In genomic region chr21:32653326-32653901, GRCh38 we compare ENCODE assay signal across 9 cellular contexts. TPM values are rescaled to one million over a fixed set of nuclear protein-coding genes. Genes with fewer than 3 reads are reported as not detected.
DNase-seq lines count a peak whose midpoint lies in the region; ATAC-seq and TF ChIP-seq lines count a peak whose summit lies in the region.
"Had no signal": no experiment of that assay in that cellular context is flagged by ENCODE, and none has a peak within 500 bp of the region (broad histone marks: within the 10 kb centered on the region; RNA-seq: fewer than 3 reads in every experiment).

No MANE protein-coding gene starts in this region.

- H3K27ac Mint-ChIP-seq in naive thymus-derived CD4-positive, alpha-beta T cell, result no peak overlapping the region

- intact Hi-C loops in HCT116 (cut with micrococcal nuclease) (loop anchor here (1.0 to 5.0 kb wide), 5 partner anchors 173 to 543 kb away; no protein-coding TSS in a partner anchor), OCI-LY7 (cut with micrococcal nuclease; ENCODE audit: unreplicated experiment) (loop anchor here (1.0 to 10.0 kb wide), 2 partner anchors 173 to 541 kb away; no protein-coding TSS in a partner anchor)
- intact Hi-C loops in naive thymus-derived CD4-positive, alpha-beta T cell (cut with micrococcal nuclease), result loop anchor here (1.0 to 5.0 kb wide), 5 partner anchors 119 to 544 kb away; partner anchors contain the start of gene PAXBP1 (in 1 of the 2)

- H4K20me1 ChIP-seq in HCT116 (ENCODE audit: insufficient read depth), result no peaks in the 10 kb centered on the region
- H4K20me1 ChIP-seq in OCI-LY7 (ENCODE audit: insufficient read depth, low read length), result no peaks in the 10 kb centered on the region
- H4K20me1 ChIP-seq: BLaER1 had no signal

- no peaks in the 10 kb centered on the region for H3K79me2 ChIP-seq in HCT116 (ENCODE audit: insufficient read depth, low read length)
- H3K79me2 ChIP-seq in OCI-LY7 (ENCODE audit: insufficient read depth, low read depth, low read length), result no peaks in the 10 kb centered on the region

- POLR2A ChIA-PET in HCT116 (lab: Charles Lee), result interaction anchor here (0.6 kb wide), 1 partner anchor 179 kb away, joined by 3 read pairs; no protein-coding TSS in a partner anchor
- POLR2A ChIA-PET in OCI-LY7 (lab: Charles Lee), result no interaction called here
- POLR2A ChIA-PET in naive thymus-derived CD4-positive, alpha-beta T cell (lab: Charles Lee), result interaction anchor here (0.6 to 0.7 kb wide), 2 partner anchors 9 to 41 kb away, joined by 3 read pairs; partner anchors contain the start of gene CFAP298

- H3K27me3 Mint-ChIP-seq in naive thymus-derived CD4-positive, alpha-beta T cell, result no peaks in the 10 kb centered on the region

- no peak overlapping the region for H3K4me2 ChIP-seq in HCT116 (ENCODE audit: low read length)
- no peak overlapping the region for H3K4me2 ChIP-seq in OCI-LY7 (ENCODE audit: low read length)
- H3K4me2 ChIP-seq: BLaER1 had no signal

- no peak overlapping the region for H3K4me3 ChIP-seq in HCT116 (replicated peaks in 1 of 2; ENCODE audit: low read depth in 1 of 2, low read length in 2 of 2)
- no peak overlapping the region for H3K4me3 ChIP-seq in OCI-LY7 (ENCODE audit: low read depth, low read length, poor library complexity, severe bottlenecking)
- H3K4me3 ChIP-seq in cardiac fibroblast (replicated peaks in 1 of 2; ENCODE audit: low read depth in 2 of 2, low read length in 2 of 2), result no peak overlapping the region
- H3K4me3 ChIP-seq in naive thymus-derived CD4-positive, alpha-beta T cell (ENCODE audit: low read length), result no peak overlapping the region
- H3K4me3 ChIP-seq: BLaER1 had no signal

- CTCF ChIA-PET in HCT116 (lab: Charles Lee) (interaction anchor here (0.6 to 1.5 kb wide), 3 partner anchors 53 to 177 kb away, joined by 3 to 15 read pairs (median 3); no protein-coding TSS in a partner anchor), OCI-LY7 (lab: Charles Lee; ENCODE audit: unreplicated experiment) (no interaction called here)
- CTCF ChIA-PET in naive thymus-derived CD4-positive, alpha-beta T cell (lab: Charles Lee), result interaction anchor here (1.1 kb wide), 1 partner anchor 173 kb away, joined by 4 read pairs; no protein-coding TSS in a partner anchor

- H3K9ac ChIP-seq in HCT116 (ENCODE audit: low read length), result no peak overlapping the region
- H3K9ac ChIP-seq: BLaER1 had no signal

- H3K9me3 Mint-ChIP-seq in naive thymus-derived CD4-positive, alpha-beta T cell, result no peaks in the 10 kb centered on the region

- DNase-seq in DMS153 treated with DMSO at 0.1 percent for 48 hours (lab: John Stamatoyannopoulos, UW; ENCODE audit: unreplicated experiment), result peak; percentile 1
- no peak for DNase-seq in DMS153 (lab: John Stamatoyannopoulos, UW)
- peak; percentile 15 for DNase-seq in HCT116 (ENCODE audit: low read depth, low spot score)
- peak; percentile 37 for DNase-seq in OCI-LY7 (ENCODE audit: low spot score)
- peak; percentile 38 to 42 for DNase-seq in cardiac fibroblast (ENCODE audit: low read depth in 2 of 2)
- DNase-seq in naive thymus-derived CD4-positive, alpha-beta T cell, result peak in 7 of 9 donors; percentile 8 to 40 (median 28)
- no peak for DNase-seq in activated CD4-positive, CD25-positive, alpha-beta regulatory T cell (lab: John Stamatoyannopoulos, UW)

- H2AFZ ChIP-seq in HCT116 (ENCODE audit: low read depth, low read length, poor library complexity, severe bottlenecking), result no peak overlapping the region
- H2AFZ ChIP-seq in OCI-LY7 (ENCODE audit: low read length), result no peak overlapping the region

- no peaks in the 10 kb centered on the region for H3K36me3 ChIP-seq in HCT116 (ENCODE audit: control insufficient read depth in 1 of 2, insufficient read depth in 2 of 2, low read length in 2 of 2)
- peaks cover 15% of the 10 kb centered on the region for H3K36me3 ChIP-seq in OCI-LY7 (ENCODE audit: insufficient read depth, low read length)
- peaks cover 0 to 43% (median 17%) of the 10 kb centered on the region in 3 experiments for H3K36me3 ChIP-seq in naive thymus-derived CD4-positive, alpha-beta T cell (ENCODE audit: control insufficient read depth in 2 of 3, insufficient read depth in 3 of 3, low read length in 3 of 3)

- H3K36me3 Mint-ChIP-seq in naive thymus-derived CD4-positive, alpha-beta T cell, result peaks cover 5 to 41% (median 27%) of the 10 kb centered on the region in 5 donors

- BruUV-seq in HCT116 (replicated peaks; lab: Mats Ljungman, UMichigan) (no TSS peak), OCI-LY7 (replicated peaks; lab: Mats Ljungman, UMichigan) (no TSS peak)

- TF ChIP-seq CTCF in HCT116 (IDR thresholded peaks at IDR 0.05 in 2 of 3, conservative IDR thresholded peaks at IDR 0.05 in 1 of 3; ENCODE audit: borderline replicate concordance in 1 of 3, insufficient read depth in 1 of 3, low read depth in 2 of 3, low read length in 2 of 3) (peak; percentile 36 to 84 (median 78); a peak in 4 of 6 replicates), OCI-LY7 (conservative IDR thresholded peaks at IDR 0.05; ENCODE audit: low read length) (peak; percentile 91), cardiac fibroblast (IDR thresholded peaks at IDR 0.05; ENCODE audit: low read depth, low read length) (peak; percentile 60)

- H3K27me3 ChIP-seq in HCT116 (ENCODE audit: insufficient read depth, low read length), result no peaks in the 10 kb centered on the region
- no peaks in the 10 kb centered on the region for H3K27me3 ChIP-seq in naive thymus-derived CD4-positive, alpha-beta T cell (ENCODE audit: control insufficient read depth in 2 of 2, insufficient read depth in 2 of 2, low read length in 2 of 2)
- H3K27me3 ChIP-seq: BLaER1 had no signal

- H3K9me3 ChIP-seq in HCT116 (ENCODE audit: control insufficient read depth in 1 of 2, insufficient read depth in 1 of 2, low read depth in 1 of 2, low read length in 2 of 2) (no peaks in the 10 kb centered on the region), OCI-LY7 (ENCODE audit: low read length) (0 out of 2 replicates have a peak, but pooled peaks cover 8% of the 10 kb centered on the region)
- no peaks in the 10 kb centered on the region for H3K9me3 ChIP-seq in naive thymus-derived CD4-positive, alpha-beta T cell (ENCODE audit: control insufficient read depth in 2 of 3, low read length in 3 of 3)

- peaks cover 0 to 12% (median 0%) of the 10 kb centered on the region in 7 donors for H3K4me1 Mint-ChIP-seq in naive thymus-derived CD4-positive, alpha-beta T cell

- H3K9me2 ChIP-seq in HCT116 (ENCODE audit: insufficient read depth), result no peaks in the 10 kb centered on the region
- H3K9me2 ChIP-seq in OCI-LY7 (ENCODE audit: insufficient read depth, low read length), result no peaks in the 10 kb centered on the region

- TF ChIP-seq RAD21 in HCT116 (IDR thresholded peaks at IDR 0.05; ENCODE audit: low read depth), result peak; percentile 69

- no peak overlapping the region for H3K4me3 Mint-ChIP-seq in naive thymus-derived CD4-positive, alpha-beta T cell

- RAD21 ChIA-PET in HCT116 (lab: Charles Lee; ENCODE audit: low non-redundant PET in 1 of 2, low total read pairs in 2 of 2, uncharacterized antibody in 2 of 2, unreplicated experiment in 2 of 2), result no interaction called here

- no peak for TF ChIP-seq POLR2A in HCT116 (IDR thresholded peaks at IDR 0.05; ENCODE audit: borderline replicate concordance, extremely low read depth, insufficient read depth, insufficient read length)

- peak; percentile 86 for ATAC-seq in HCT116
- peak; percentile 64 for ATAC-seq in naive thymus-derived CD4-positive, alpha-beta T cell
- no peak for ATAC-seq in GM18868 (IDR thresholded peaks at IDR 0.05; ENCODE audit: unreplicated experiment)

- H3K4me1 ChIP-seq in HCT116 (ENCODE audit: control insufficient read depth in 1 of 2, insufficient read depth in 2 of 2, low read length in 2 of 2) (no peaks in the 10 kb centered on the region), OCI-LY7 (ENCODE audit: insufficient read depth, low read length, poor library complexity, severe bottlenecking) (peaks cover 5% of the 10 kb centered on the region)
- no peaks in the 10 kb centered on the region for H3K4me1 ChIP-seq in naive thymus-derived CD4-positive, alpha-beta T cell (ENCODE audit: control insufficient read depth in 2 of 2, insufficient read depth in 2 of 2, low read length in 2 of 2)

- H3K27ac ChIP-seq in HCT116 (ENCODE audit: low read depth, low read length) (no peak overlapping the region), OCI-LY7 (ENCODE audit: low read depth, low read length, poor library complexity, severe bottlenecking) (no peak overlapping the region)
- no peak overlapping the region for H3K27ac ChIP-seq in naive thymus-derived CD4-positive, alpha-beta T cell (ENCODE audit: low read depth, low read length)
- H3K27ac ChIP-seq: BLaER1 had no signal

TF ChIP-seq in HCT116, 20 proteins besides CTCF, POLR2A, EP300 and RAD21 (continues in another document):
- TF ChIP-seq SRF (IDR thresholded peaks at IDR 0.05; ENCODE audit: low read depth), result no peak
- TF ChIP-seq YY1 (IDR thresholded peaks at IDR 0.05; ENCODE audit: extremely low read depth, insufficient replicate concordance, low read depth, low read length), result no peak
- TF ChIP-seq ELF1 (IDR thresholded peaks at IDR 0.05; ENCODE audit: borderline replicate concordance, low read depth), result no peak

RNA-seq across cellular contexts. Expression of gene CFAP298, which starts 41.2 kb away (rescaled TPM):
- total RNA-seq in HCT116 (2021; ENCODE audit: unreplicated experiment) (58.2 TPM), OCI-LY7 (2022) (49.4 and 64.2 TPM in 2 replicates)
- polyA plus RNA-seq in HCT116 (2012), result 38.9 and 41.3 TPM in 2 replicates
- total RNA-seq in OCI-LY7 (2014; rRNA removed; shearing (Covaris generic)), result 43.6 and 56.0 TPM in 2 replicates
- 10 to 100 TPM; 16.8 to 34.5 (median 31.3) TPM for total RNA-seq in naive thymus-derived CD4-positive, alpha-beta T cell
- polyA plus RNA-seq in naive thymus-derived CD4-positive, alpha-beta T cell, result 10 to 100 TPM; 52.2 to 64.3 TPM

Comparison
In these comparisons a context has a peak if more than half of its experiments do, and no peak if none do; other contexts are left out.
1. DNase-seq: peak in DMS153 treated with DMSO at 0.1 percent for 48 hours (single experiment), HCT116 (single experiment), OCI-LY7 (single experiment), cardiac fibroblast (2 of 2) and naive thymus-derived CD4-positive, alpha-beta T cell (7 of 9); none in DMS153 (single experiment) and activated CD4-positive, CD25-positive, alpha-beta regulatory T cell (0 of 4).
2. Peak in every context shown above with its lines, with median percentiles within 50 percentile points of each other: CTCF ChIP-seq.